ENCODE assay signal across 11 cellular contexts in the genomic region with DNA sequence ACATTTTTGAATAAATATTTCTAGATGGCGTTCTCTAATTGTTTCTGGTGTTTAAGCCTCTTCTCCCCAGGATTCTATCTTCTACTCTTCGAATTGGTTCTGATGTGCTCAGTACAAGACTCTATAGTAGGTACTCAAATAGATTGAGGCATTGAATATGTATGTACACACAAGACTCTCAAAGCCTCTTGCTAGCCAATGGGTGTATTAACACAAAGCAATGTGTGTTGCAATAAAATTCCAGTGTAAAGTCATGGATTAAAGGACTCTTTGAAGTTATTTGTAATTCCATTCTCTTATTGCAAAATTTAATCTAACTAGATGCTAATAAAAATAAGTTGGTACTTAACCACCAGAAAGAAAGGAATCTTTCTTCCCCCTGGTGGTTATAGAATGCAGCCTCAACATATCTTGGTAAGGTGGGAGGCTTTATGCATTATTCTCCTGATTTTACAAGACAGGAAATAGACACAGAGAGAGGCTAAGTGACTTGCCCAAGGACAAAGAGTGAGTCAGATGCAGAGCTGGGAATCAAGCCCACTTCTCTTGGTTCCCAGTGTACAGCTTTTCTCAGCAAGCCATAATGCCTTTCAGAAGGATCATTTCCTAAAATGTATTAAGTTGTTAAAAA. TPM values are rescaled to one million over a fixed set of nuclear protein-coding genes. Genes with fewer than 3 reads are reported as not detected.
DNase-seq lines count a peak whose midpoint lies in the region; ATAC-seq and TF ChIP-seq lines count a peak whose summit lies in the region.
"Had no signal": no experiment of that assay in that cellular context is flagged by ENCODE, and none has a peak within 500 bp of the region (broad histone marks: within the 10 kb centered on the region; RNA-seq: fewer than 3 reads in every experiment).

No MANE protein-coding gene starts in this region.

- H3K4me3 ChIP-seq in AG04450 (ENCODE audit: low read depth, low read length) = no peak overlapping the region
- no peak overlapping the region for H3K4me3 ChIP-seq in adrenal gland
- H3K4me3 ChIP-seq: BLaER1, heart right ventricle had no signal

- peaks cover 0 to 11% of the 10 kb centered on the region in 2 donors for H3K4me1 ChIP-seq in adrenal gland (replicated peaks in 1 of 2)
- H3K4me1 ChIP-seq: BLaER1, heart right ventricle had no signal

- H3K36me3 ChIP-seq in adrenal gland (replicated peaks in 1 of 2) = no peaks in the 10 kb centered on the region
- H3K36me3 ChIP-seq: BLaER1, heart right ventricle had no signal

- CTCF ChIA-PET in AG04450 (lab: Charles Lee) = interaction anchor here (0.7 kb wide), 1 partner anchor 69 kb away, joined by 3 read pairs; no protein-coding TSS in a partner anchor

- H3K27ac ChIP-seq in AG04450 (ENCODE audit: low read depth, low read length) = no peak overlapping the region
- H3K27ac ChIP-seq in adrenal gland = no peak overlapping the region
- H3K27ac ChIP-seq: BLaER1, heart right ventricle had no signal

- intact Hi-C loops in adrenal gland (cut with DNase I) = no loop called here

- POLR2A ChIA-PET in AG04450 (lab: Yijun Ruan, JAX) = no interaction called here

- WGBS in adrenal gland, 4 donors = 85 to 97% (median 91%) methylated on average over 2 of the region's 2 CpGs

- no peak for DNase-seq in AG04450 (ENCODE audit: low read depth, low spot score)
- peak; percentile 40 for DNase-seq in HS-27A (ENCODE audit: low read depth)
- DNase-seq in adrenal gland = peak; percentile 57 to 80 (median 70)
- DNase-seq in glomerular endothelial cell (ENCODE audit: extremely low read depth, low read depth, low spot score) = peak; percentile 72
- no peak for DNase-seq in NCI-H526 (lab: John Stamatoyannopoulos, UW)
- no peak for DNase-seq in activated CD8-positive, alpha-beta memory T cell treated with anti-CD3 and anti-CD28 coated beads, Interleukin-2, amount 50 U/mL, for 48 hours
- DNase-seq in activated CD8-positive, alpha-beta memory T cell treated with anti-CD3 and anti-CD28 coated beads for 24 hours = no peak
- DNase-seq: heart right ventricle; stimulated activated CD4-positive, alpha-beta T cell treated with anti-CD3 and anti-CD28 coated beads, Interleukin-15, amount 100 ng/mL, for 24 hours had no signal

- ATAC-seq in GM21529 (IDR thresholded peaks at IDR 0.05; ENCODE audit: unreplicated experiment) = no peak
- ATAC-seq: heart right ventricle had no signal

- H3K9me3 ChIP-seq in AG04450 (ENCODE audit: control insufficient read depth, insufficient read depth, low read length) (no peaks in the 10 kb centered on the region), adrenal gland (replicated peaks in 1 of 3) (no peaks in the 10 kb centered on the region)
- H3K9me3 ChIP-seq: BLaER1, heart right ventricle had no signal

- H3K27me3 ChIP-seq in AG04450 (ENCODE audit: control insufficient read depth, insufficient read depth, low read length) = no peaks in the 10 kb centered on the region
- H3K27me3 ChIP-seq in adrenal gland = no peaks in the 10 kb centered on the region
- H3K27me3 ChIP-seq: BLaER1, heart right ventricle had no signal

- TF ChIP-seq POLR2A in adrenal gland (IDR thresholded peaks at IDR 0.05) = no peak

- TF ChIP-seq CTCF in AG04450 (IDR thresholded peaks at IDR 0.05; ENCODE audit: low read depth, low read length) = peak; percentile 31; the same call in 1 of the 2 replicates
- TF ChIP-seq CTCF in adrenal gland (IDR thresholded peaks at IDR 0.05) = peak; percentile 11 to 47 (median 32)

RNA-seq across cellular contexts. Expression of a gene that starts 18.1 kb away (rescaled TPM):
- polyA plus RNA-seq in AG04450 (2011; rRNA removed) (0.15 TPM in 2 replicates), adrenal gland (under 1 TPM; 0.84 to 0.97 (median 0.90) TPM)
- 0.69 and 1.9 TPM in 2 replicates for polyA minus RNA-seq in AG04450 (2011; rRNA and poly(A)+ RNA removed)
- total RNA-seq in adrenal gland (1 to 10 TPM in 7 of 8 donors, under 1 TPM in 1; 0.95 to 5.4 (median 2.8) TPM), glomerular endothelial cell (0.05 TPM in 1 of 2 replicates, not detected in the other)

Comparison
In these comparisons a context has a peak if more than half of its experiments do, and no peak if none do; other contexts are left out.
1. DNase-seq: peak in HS-27A (single experiment), adrenal gland (7 of 7) and glomerular endothelial cell (single experiment); none in AG04450 (single experiment), NCI-H526 (0 of 2), activated CD8-positive, alpha-beta memory T cell treated with anti-CD3 and anti-CD28 coated beads, Interleukin-2, amount 50 U/mL, for 48 hours (single experiment) and activated CD8-positive, alpha-beta memory T cell treated with anti-CD3 and anti-CD28 coated beads for 24 hours (single experiment).